1 cellular context compared by ENCODE assay signal in the genomic region with DNA sequence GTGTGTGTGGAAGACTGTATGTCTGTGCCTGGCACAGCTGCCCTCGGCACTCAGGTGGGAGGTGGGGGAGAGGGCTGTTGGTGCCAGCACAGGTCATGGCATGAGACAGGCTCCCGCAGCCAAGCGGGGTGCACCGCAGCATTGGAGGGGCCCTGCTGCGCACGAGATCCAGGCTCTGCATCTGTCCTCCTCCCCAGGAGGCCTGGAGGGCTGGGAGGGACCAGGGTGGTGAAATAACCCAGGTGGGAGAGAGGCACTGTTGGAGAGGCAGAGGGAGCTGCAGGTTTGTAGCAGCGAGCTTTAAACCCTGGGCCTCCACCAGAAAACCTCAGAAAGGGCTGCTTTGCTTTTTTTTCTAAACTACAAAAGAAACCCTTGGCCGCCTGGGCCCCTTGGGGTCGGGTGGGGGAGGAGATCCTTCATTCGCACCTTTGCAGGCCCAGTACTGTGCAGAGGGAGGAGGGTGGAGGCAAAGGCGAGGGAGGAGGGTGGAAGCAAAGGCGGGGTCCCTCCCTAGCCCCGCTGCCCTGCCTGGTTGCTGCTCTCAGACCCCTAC.
TF ChIP-seq lines count a peak whose summit lies in the region.

No MANE protein-coding gene starts in this region.

TF ChIP-seq in HepG2, 621 proteins besides CTCF, POLR2A, EP300 and RAD21 (continued from another document):
- TF ChIP-seq ZNF460 (CRISPR knock-in tag; IDR thresholded peaks at IDR 0.05; ENCODE audit: borderline replicate concordance): no peak
- TF ChIP-seq, protein P1, sequence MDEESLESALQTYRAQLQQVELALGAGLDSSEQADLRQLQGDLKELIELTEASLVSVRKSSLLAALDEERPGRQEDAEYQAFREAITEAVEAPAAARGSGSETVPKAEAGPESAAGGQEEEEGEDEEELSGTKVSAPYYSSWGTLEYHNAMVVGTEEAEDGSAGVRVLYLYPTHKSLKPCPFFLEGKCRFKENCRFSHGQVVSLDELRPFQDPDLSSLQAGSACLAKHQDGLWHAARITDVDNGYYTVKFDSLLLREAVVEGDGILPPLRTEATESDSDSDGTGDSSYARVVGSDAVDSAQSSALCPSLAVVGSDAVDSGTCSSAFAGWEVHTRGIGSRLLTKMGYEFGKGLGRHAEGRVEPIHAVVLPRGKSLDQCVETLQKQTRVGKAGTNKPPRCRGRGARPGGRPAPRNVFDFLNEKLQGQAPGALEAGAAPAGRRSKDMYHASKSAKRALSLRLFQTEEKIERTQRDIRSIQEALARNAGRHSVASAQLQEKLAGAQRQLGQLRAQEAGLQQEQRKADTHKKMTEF (CRISPR knock-in tag; IDR thresholded peaks at IDR 0.05): no peak
- no peak for TF ChIP-seq ISX (CRISPR knock-in tag; conservative IDR thresholded peaks at IDR 0.05)
- no peak for TF ChIP-seq ZNF484 (CRISPR knock-in tag; IDR thresholded peaks at IDR 0.05; ENCODE audit: borderline replicate concordance, low read depth)
- TF ChIP-seq ZNF230 (CRISPR knock-in tag; IDR thresholded peaks at IDR 0.05): no peak
- TF ChIP-seq KAT7 (CRISPR knock-in tag; IDR thresholded peaks at IDR 0.05; ENCODE audit: borderline replicate concordance): no peak
- TF ChIP-seq FLYWCH1 (CRISPR knock-in tag; IDR thresholded peaks at IDR 0.05): no peak
- TF ChIP-seq, protein P2, sequence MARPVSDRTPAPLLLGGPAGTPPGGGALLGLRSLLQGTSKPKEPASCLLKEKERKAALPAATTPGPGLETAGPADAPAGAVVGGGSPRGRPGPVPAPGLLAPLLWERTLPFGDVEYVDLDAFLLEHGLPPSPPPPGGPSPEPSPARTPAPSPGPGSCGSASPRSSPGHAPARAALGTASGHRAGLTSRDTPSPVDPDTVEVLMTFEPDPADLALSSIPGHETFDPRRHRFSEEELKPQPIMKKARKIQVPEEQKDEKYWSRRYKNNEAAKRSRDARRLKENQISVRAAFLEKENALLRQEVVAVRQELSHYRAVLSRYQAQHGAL (CRISPR knock-in tag; IDR thresholded peaks at IDR 0.05; ENCODE audit: not compliant biosample characterization): no peak
- TF ChIP-seq ZNF570 (CRISPR knock-in tag; IDR thresholded peaks at IDR 0.05; ENCODE audit: borderline replicate concordance): no peak
- no peak for TF ChIP-seq ZFY (CRISPR knock-in tag; IDR thresholded peaks at IDR 0.05)
- no peak for TF ChIP-seq BCL6 (CRISPR knock-in tag; IDR thresholded peaks at IDR 0.05)
- TF ChIP-seq, protein P3, sequence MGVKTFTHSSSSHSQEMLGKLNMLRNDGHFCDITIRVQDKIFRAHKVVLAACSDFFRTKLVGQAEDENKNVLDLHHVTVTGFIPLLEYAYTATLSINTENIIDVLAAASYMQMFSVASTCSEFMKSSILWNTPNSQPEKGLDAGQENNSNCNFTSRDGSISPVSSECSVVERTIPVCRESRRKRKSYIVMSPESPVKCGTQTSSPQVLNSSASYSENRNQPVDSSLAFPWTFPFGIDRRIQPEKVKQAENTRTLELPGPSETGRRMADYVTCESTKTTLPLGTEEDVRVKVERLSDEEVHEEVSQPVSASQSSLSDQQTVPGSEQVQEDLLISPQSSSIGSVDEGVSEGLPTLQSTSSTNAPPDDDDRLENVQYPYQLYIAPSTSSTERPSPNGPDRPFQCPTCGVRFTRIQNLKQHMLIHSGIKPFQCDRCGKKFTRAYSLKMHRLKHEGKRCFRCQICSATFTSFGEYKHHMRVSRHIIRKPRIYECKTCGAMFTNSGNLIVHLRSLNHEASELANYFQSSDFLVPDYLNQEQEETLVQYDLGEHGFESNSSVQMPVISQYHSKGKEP (CRISPR knock-in tag; IDR thresholded peaks at IDR 0.05): no peak
- TF ChIP-seq SETDB1 (CRISPR knock-in tag; IDR thresholded peaks at IDR 0.05; ENCODE audit: borderline replicate concordance): no peak
- TF ChIP-seq ZFX (CRISPR knock-in tag; IDR thresholded peaks at IDR 0.05; ENCODE audit: low read depth): no peak
- TF ChIP-seq ZNF615 (CRISPR knock-in tag; IDR thresholded peaks at IDR 0.05; ENCODE audit: borderline replicate concordance): no peak
- 0 out of 2 replicates have a peak, but pooled peaks have one; percentile 10 for TF ChIP-seq RXRA (CRISPR knock-in tag; IDR thresholded peaks at IDR 0.05)
- no peak for TF ChIP-seq SOX6 (IDR thresholded peaks at IDR 0.05)
- TF ChIP-seq SOX6 (CRISPR knock-in tag; IDR thresholded peaks at IDR 0.05): peak; percentile 51
- no peak for TF ChIP-seq ZNF207 (IDR thresholded peaks at IDR 0.05; ENCODE audit: borderline replicate concordance)
- no peak for TF ChIP-seq ZNF761 (CRISPR knock-in tag; conservative IDR thresholded peaks at IDR 0.05)
- no peak for TF ChIP-seq KLF9 (CRISPR knock-in tag; IDR thresholded peaks at IDR 0.05; ENCODE audit: low read depth)
- TF ChIP-seq ZNF569 (CRISPR knock-in tag; IDR thresholded peaks at IDR 0.05; ENCODE audit: borderline replicate concordance): no peak
- no peak for TF ChIP-seq NFKBIZ (CRISPR knock-in tag; IDR thresholded peaks at IDR 0.05)
- peak; percentile 37 for TF ChIP-seq ASH2L (IDR thresholded peaks at IDR 0.05; ENCODE audit: insufficient read length, low read depth, low read length)
